ENCODE assay signal across 21 cellular contexts in genomic region chr3:194676471-194676870, GRCh38.
"Had no signal": no experiment of that assay in that cellular context is flagged by ENCODE, and none has a peak within 500 bp of the region (broad histone marks: within the 10 kb centered on the region; RNA-seq: fewer than 3 reads in every experiment).

No MANE protein-coding gene starts in this region.

- FAIRE-seq: pancreas had no signal

- H3K27me3 ChIP-seq: upper lobe of left lung, uterus had no signal

- H3K27ac ChIP-seq: hepatocyte, pancreas, upper lobe of left lung, uterus had no signal

- ATAC-seq: left colon; left ventricle myocardium superior; natural killer cell treated with Interleukin-12 subunit alpha and Interleukin-12 subunit beta and Interleukin-15 and Interleukin-18, amount 100 ng/mL, for 72 hours; pancreas; right cardiac atrium had no signal

- H3K9me3 Mint-ChIP-seq: natural killer cell treated with Interleukin-12 subunit alpha and Interleukin-12 subunit beta and Interleukin-15 and Interleukin-18, amount 100 ng/mL, for 72 hours had no signal

- H3K4me3 ChIP-seq: dorsolateral prefrontal cortex, hepatocyte, lung, pancreas, smooth muscle cell, tibial artery, upper lobe of left lung, uterus had no signal

- DNase-seq: dorsolateral prefrontal cortex; effector CD8-positive, alpha-beta T cell; foreskin melanocyte; head of caudate nucleus; left colon; left ventricle myocardium superior; mesenchymal stem cell; midbrain; occipital lobe; pancreas; right cardiac atrium; stimulated activated CD4-positive, alpha-beta T cell treated with anti-CD3 and anti-CD28 coated beads, Interleukin-2, amount 100 ng/mL, for 48 hours; stimulated activated naive CD4-positive, alpha-beta T cell treated with Interleukin-2 at 50 U/mL for 16 hours; tibial artery; upper lobe of left lung; uterus had no signal

- H3K27ac Mint-ChIP-seq: natural killer cell treated with Interleukin-12 subunit alpha and Interleukin-12 subunit beta and Interleukin-15 and Interleukin-18, amount 100 ng/mL, for 72 hours; progenitor cell of endocrine pancreas had no signal

- H2AFZ ChIP-seq: hepatocyte had no signal

- H3K9me3 ChIP-seq: pancreas, tibial artery, upper lobe of left lung, uterus had no signal

- H3K4me1 ChIP-seq: pancreas, uterus had no signal

- H3K36me3 Mint-ChIP-seq: natural killer cell treated with Interleukin-12 subunit alpha and Interleukin-12 subunit beta and Interleukin-15 and Interleukin-18, amount 100 ng/mL, for 72 hours had no signal

- H3K4me2 ChIP-seq: hepatocyte, smooth muscle cell had no signal

- H3K36me3 ChIP-seq: pancreas, tibial artery, upper lobe of left lung, uterus had no signal
